ENCODE assay signal across 13 cellular contexts in the genomic region with DNA sequence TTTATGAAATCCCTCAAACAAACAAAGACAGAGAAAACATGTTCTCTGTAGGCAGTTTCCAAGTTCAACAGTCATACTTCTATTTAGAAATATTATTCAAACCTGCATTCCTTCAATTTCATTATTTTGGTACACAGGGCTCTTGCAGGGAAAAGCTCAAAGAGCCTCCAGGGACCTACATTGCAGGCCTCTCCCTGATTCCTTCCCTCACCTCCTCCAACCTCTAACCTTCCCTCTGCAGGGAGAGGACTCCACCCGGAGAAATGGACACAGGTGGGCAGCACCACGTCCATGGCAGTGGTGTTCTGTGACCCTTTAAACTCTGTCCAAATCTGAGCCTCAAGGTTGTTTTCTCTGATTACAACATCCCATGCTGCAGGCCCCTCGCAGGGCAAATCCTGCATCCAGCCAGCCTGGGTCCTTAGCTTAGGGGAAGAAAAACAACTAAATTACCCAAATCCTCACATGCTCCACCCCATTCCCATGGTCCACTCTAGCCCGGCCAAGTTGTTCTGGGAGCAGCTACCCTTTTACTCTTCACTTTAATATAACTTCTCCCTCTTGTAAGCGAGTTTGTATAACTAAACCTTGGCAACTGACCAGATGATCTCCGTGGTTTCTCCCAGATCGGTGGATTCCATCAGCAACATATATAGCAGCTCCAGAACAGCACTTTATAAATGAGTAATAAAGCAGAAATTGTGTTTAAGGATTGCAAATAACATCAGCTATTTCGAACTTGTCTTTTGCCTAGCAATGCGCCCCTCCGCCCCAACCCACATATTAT.
DNase-seq lines count a peak whose midpoint lies in the region; ATAC-seq, FAIRE-seq and TF ChIP-seq lines count a peak whose summit lies in the region.
"Had no signal": no experiment of that assay in that cellular context is flagged by ENCODE, and none has a peak within 500 bp of the region (broad histone marks: within the 10 kb centered on the region; RNA-seq: fewer than 3 reads in every experiment).

No MANE protein-coding gene starts in this region.

- 89 to 91% methylated on average over 3 to 10 of the region's 10 CpGs for WGBS in endodermal cell (ENCODE audit: insufficient coverage in 1 of 2, insufficient read length in 1 of 2), 2 experiments

- no peak for DNase-seq in stimulated activated naive CD8-positive, alpha-beta T cell treated with anti-CD3 and anti-CD28 coated beads, Interleukin-15, amount 100 ng/mL, for 72 hours
- DNase-seq in endodermal cell (peak; percentile 14), D721Med (ENCODE audit: insufficient read length, low spot score) (no peak)
- no peak for DNase-seq in naive thymus-derived CD8-positive, alpha-beta T cell
- DNase-seq: activated CD8-positive, alpha-beta memory T cell treated with anti-CD3 and anti-CD28 coated beads, Interleukin-2, amount 50 U/mL, for 4 hours; kidney had no signal

- H3K9ac ChIP-seq in endodermal cell (ENCODE audit: extremely low read depth, low read length, poor library complexity, severe bottlenecking) (no peak overlapping the region), rectal smooth muscle tissue (ENCODE audit: low read length) (no peak overlapping the region)

- peaks cover under 1% of the 10 kb centered on the region for H3K36me3 Mint-ChIP-seq in stimulated activated naive CD8-positive, alpha-beta T cell treated with anti-CD3 and anti-CD28 coated beads, Interleukin-15, Interleukin-2, amounts not matched to agents 100 ng/mL and 50 ng/mL, for 24 hours (ENCODE audit: low read depth)
- no peaks in the 10 kb centered on the region for H3K36me3 Mint-ChIP-seq in endodermal cell (ENCODE audit: low read depth)
- no peaks in the 10 kb centered on the region for H3K36me3 Mint-ChIP-seq in naive thymus-derived CD8-positive, alpha-beta T cell
- H3K36me3 Mint-ChIP-seq: WTC11 had no signal

- peak overlapping the region; percentile 46 for H3K27ac Mint-ChIP-seq in stimulated activated naive CD8-positive, alpha-beta T cell treated with anti-CD3 and anti-CD28 coated beads, Interleukin-15, Interleukin-2, amounts not matched to agents 100 ng/mL and 50 ng/mL, for 24 hours
- H3K27ac Mint-ChIP-seq in stimulated activated naive CD8-positive, alpha-beta T cell treated with anti-CD3 and anti-CD28 coated beads, Interleukin-15, amount 100 ng/mL, for 72 hours: no peak overlapping the region
- no peak overlapping the region for H3K27ac Mint-ChIP-seq in endodermal cell
- peak overlapping the region in 4 of 10 donors; percentile 32 to 71 (median 64) for H3K27ac Mint-ChIP-seq in naive thymus-derived CD8-positive, alpha-beta T cell
- H3K27ac Mint-ChIP-seq: activated naive CD8-positive, alpha-beta T cell; WTC11 had no signal

- no peak for FAIRE-seq in D721Med (lab: Jason Lieb, UNC)

- H3K27me3 ChIP-seq in endodermal cell (ENCODE audit: control insufficient read depth, insufficient read depth, low read length, poor library complexity, severe bottlenecking) (no peaks in the 10 kb centered on the region), rectal smooth muscle tissue (ENCODE audit: control insufficient read depth, insufficient read depth, low read length) (no peaks in the 10 kb centered on the region)

- no peak overlapping the region for H3K4me3 Mint-ChIP-seq in stimulated activated naive CD8-positive, alpha-beta T cell treated with anti-CD3 and anti-CD28 coated beads, Interleukin-15, Interleukin-2, amounts not matched to agents 100 ng/mL and 50 ng/mL, for 24 hours
- no peak overlapping the region for H3K4me3 Mint-ChIP-seq in stimulated activated naive CD8-positive, alpha-beta T cell treated with anti-CD3 and anti-CD28 coated beads, Interleukin-15, amount 100 ng/mL, for 72 hours
- H3K4me3 Mint-ChIP-seq in endodermal cell: no peak overlapping the region
- no peak overlapping the region for H3K4me3 Mint-ChIP-seq in naive thymus-derived CD8-positive, alpha-beta T cell
- H3K4me3 Mint-ChIP-seq: activated naive CD8-positive, alpha-beta T cell; WTC11 had no signal

- H3K27ac ChIP-seq in endodermal cell (ENCODE audit: low read depth, low read length) (no peak overlapping the region), rectal smooth muscle tissue (ENCODE audit: low read depth, low read length) (peak overlapping the region; percentile 54)

- peaks cover 18% of the 10 kb centered on the region for H3K9me3 ChIP-seq in endodermal cell (ENCODE audit: control insufficient read depth, low read length)

- H3K4me3 ChIP-seq in endodermal cell (ENCODE audit: low read length): no peak overlapping the region
- H3K4me3 ChIP-seq in rectal smooth muscle tissue (ENCODE audit: low read length): no peak overlapping the region
- H3K4me3 ChIP-seq: skin epidermis had no signal

- H3K36me3 ChIP-seq in endodermal cell (ENCODE audit: control insufficient read depth, insufficient read depth, low read length) (no peaks in the 10 kb centered on the region), rectal smooth muscle tissue (ENCODE audit: control insufficient read depth, insufficient read depth, low read length) (no peaks in the 10 kb centered on the region)

- TF ChIP-seq CTCF in endodermal cell (conservative IDR thresholded peaks at IDR 0.05) (no peak), D721Med (IDR thresholded peaks at IDR 0.05; ENCODE audit: insufficient read depth, missing control alignments) (no peak)

- peaks cover 3% of the 10 kb centered on the region for H3K27me3 Mint-ChIP-seq in stimulated activated naive CD8-positive, alpha-beta T cell treated with anti-CD3 and anti-CD28 coated beads, Interleukin-15, Interleukin-2, amounts not matched to agents 100 ng/mL and 50 ng/mL, for 24 hours
- no peaks in the 10 kb centered on the region for H3K27me3 Mint-ChIP-seq in stimulated activated naive CD8-positive, alpha-beta T cell treated with anti-CD3 and anti-CD28 coated beads, Interleukin-15, amount 100 ng/mL, for 72 hours
- no peaks in the 10 kb centered on the region for H3K27me3 Mint-ChIP-seq in endodermal cell (ENCODE audit: insufficient read depth)
- no peaks in the 10 kb centered on the region for H3K27me3 Mint-ChIP-seq in naive thymus-derived CD8-positive, alpha-beta T cell
- H3K27me3 Mint-ChIP-seq: activated naive CD8-positive, alpha-beta T cell had no signal

- ATAC-seq in stimulated activated naive CD8-positive, alpha-beta T cell treated with anti-CD3 and anti-CD28 coated beads, Interleukin-15, amount 100 ng/mL, for 72 hours: no peak
- ATAC-seq in GM18867 (IDR thresholded peaks at IDR 0.05; ENCODE audit: unreplicated experiment) (no peak), HG03175 (IDR thresholded peaks at IDR 0.05; ENCODE audit: unreplicated experiment) (no peak)
- ATAC-seq in naive thymus-derived CD8-positive, alpha-beta T cell: no peak
- ATAC-seq: WTC11 had no signal

- POLR2A ChIA-PET in naive thymus-derived CD8-positive, alpha-beta T cell (lab: Charles Lee): interaction anchor here (1.7 to 1.8 kb wide), 2 partner anchors 19 to 23 kb away, joined by 5 to 6 read pairs; no protein-coding TSS in a partner anchor

- peaks cover 3% of the 10 kb centered on the region for H3K4me1 ChIP-seq in endodermal cell (ENCODE audit: control insufficient read depth, insufficient read depth, low read length)
- H3K4me1 ChIP-seq in rectal smooth muscle tissue (ENCODE audit: control insufficient read depth, insufficient read depth, low read length): no peaks in the 10 kb centered on the region

- peaks cover 69% of the 10 kb centered on the region for H3K4me1 Mint-ChIP-seq in stimulated activated naive CD8-positive, alpha-beta T cell treated with anti-CD3 and anti-CD28 coated beads, Interleukin-15, Interleukin-2, amounts not matched to agents 100 ng/mL and 50 ng/mL, for 24 hours (ENCODE audit: low read depth)
- peaks cover 58% of the 10 kb centered on the region for H3K4me1 Mint-ChIP-seq in stimulated activated naive CD8-positive, alpha-beta T cell treated with anti-CD3 and anti-CD28 coated beads, Interleukin-15, amount 100 ng/mL, for 72 hours
- peaks cover 28% of the 10 kb centered on the region for H3K4me1 Mint-ChIP-seq in endodermal cell
- peaks cover 21 to 55% (median 50%) of the 10 kb centered on the region in 4 donors for H3K4me1 Mint-ChIP-seq in naive thymus-derived CD8-positive, alpha-beta T cell

- H3K9me3 Mint-ChIP-seq in stimulated activated naive CD8-positive, alpha-beta T cell treated with anti-CD3 and anti-CD28 coated beads, Interleukin-15, Interleukin-2, amounts not matched to agents 100 ng/mL and 50 ng/mL, for 24 hours: peaks cover 7% of the 10 kb centered on the region
- H3K9me3 Mint-ChIP-seq in stimulated activated naive CD8-positive, alpha-beta T cell treated with anti-CD3 and anti-CD28 coated beads, Interleukin-15, amount 100 ng/mL, for 72 hours: peaks cover 4 to 8% of the 10 kb centered on the region in 2 donors
- peaks cover 5% of the 10 kb centered on the region for H3K9me3 Mint-ChIP-seq in endodermal cell
- peaks cover 0 to 4% (median 0%) of the 10 kb centered on the region in 9 donors for H3K9me3 Mint-ChIP-seq in naive thymus-derived CD8-positive, alpha-beta T cell
